Comparison of ENCODE assay signal across 35 cellular contexts in genomic region chr12:116646901-116647300, GRCh38.
DNase-seq lines count a peak whose midpoint lies in the region; ATAC-seq, FAIRE-seq and TF ChIP-seq lines count a peak whose summit lies in the region.
"Had no signal": no experiment of that assay in that cellular context is flagged by ENCODE, and none has a peak within 500 bp of the region (broad histone marks: within the 10 kb centered on the region; RNA-seq: fewer than 3 reads in every experiment).

No MANE protein-coding gene starts in this region.

- POLR2A ChIA-PET in HepG2 (lab: Yijun Ruan, JAX) (no interaction called here), WTC11 (lab: Charles Lee) (no interaction called here), H1 (lab: Charles Lee; ENCODE audit: partially characterized antibody) (no interaction called here)

- TF ChIP-seq CTCF in HepG2 (CRISPR knock-in tag; IDR thresholded peaks at IDR 0.05) (no peak), right lobe of liver (IDR thresholded peaks at IDR 0.05) (no peak), WTC11 (IDR thresholded peaks at IDR 0.05) (no peak), H1 (IDR thresholded peaks at IDR 0.05; ENCODE audit: control extremely low read depth in 1 of 3, insufficient read depth in 1 of 3, low read depth in 1 of 3, low read length in 3 of 3) (no peak)

- no peak overlapping the region for H4K5ac ChIP-seq in H1 (ENCODE audit: insufficient read length, low read depth, low read length)

- no peak overlapping the region for H3K56ac ChIP-seq in H1 (replicated peaks; ENCODE audit: insufficient read length, low read depth, low read length)

- no TSS peak for BruUV-seq in HepG2 (replicated peaks; lab: Mats Ljungman, UMichigan)

- H3K79me1 ChIP-seq in H1 (ENCODE audit: low read depth, low read length): no peaks in the 10 kb centered on the region

- no peaks in the 10 kb centered on the region for H3K27me3 Mint-ChIP-seq in WTC11 (ENCODE audit: low read depth)

- no peak overlapping the region for H3K4me3 Mint-ChIP-seq in WTC11
- H3K4me3 Mint-ChIP-seq: B cell; CD14-positive monocyte; CD4-positive, alpha-beta memory T cell; CD4-positive, alpha-beta T cell; CD4-positive, CD25-positive, alpha-beta regulatory T cell; CD8-positive, alpha-beta memory T cell; CD8-positive, alpha-beta T cell had no signal

- 0 out of 2 replicates have a peak overlapping the region, but pooled peaks have one; percentile 65 for H2AK5ac ChIP-seq in H1 (ENCODE audit: low read depth, low read length)

- peaks cover 7% of the 10 kb centered on the region for H3K36me3 Mint-ChIP-seq in WTC11
- peaks cover 0 to 5% of the 10 kb centered on the region in 2 donors for H3K36me3 Mint-ChIP-seq in activated naive CD4-positive, alpha-beta T cell treated with anti-CD3 and anti-CD28 coated beads, Interleukin-2, amount 50 U/mL, for 72 hours
- H3K36me3 Mint-ChIP-seq: CD4-positive, CD25-positive, alpha-beta regulatory T cell; CD8-positive, alpha-beta T cell had no signal

- no peak overlapping the region for H3K23ac ChIP-seq in H1 (ENCODE audit: insufficient read length)

- no peak overlapping the region for H3K27ac ChIP-seq in HepG2 (ENCODE audit: extremely low read length, insufficient read depth, low read length)
- H3K27ac ChIP-seq in right lobe of liver: no peak overlapping the region
- no peak overlapping the region for H3K27ac ChIP-seq in H1 (ENCODE audit: low read depth, low read length)
- H3K27ac ChIP-seq: 22Rv1; A549; BLaER1; BLaER1 treated with 17β-estradiol and CSF1 and Interleukin-3, amounts not matched to agents 10 nM and 100 nM; C4-2B had no signal

- H3K4me2 ChIP-seq in HepG2 (ENCODE audit: low read depth, low read length): no peak overlapping the region
- no peak overlapping the region; a peak in 1 of 4 replicates for H3K4me2 ChIP-seq in H1 (ENCODE audit: insufficient read depth in 1 of 2, low read depth in 2 of 2, low read length in 2 of 2)
- H3K4me2 ChIP-seq: A549 had no signal

- no peak overlapping the region for H3K27ac Mint-ChIP-seq in WTC11
- no peak overlapping the region for H3K27ac Mint-ChIP-seq in activated naive CD4-positive, alpha-beta T cell treated with anti-CD3 and anti-CD28 coated beads, Interleukin-2, amount 50 U/mL, for 72 hours
- H3K27ac Mint-ChIP-seq: B cell; CD4-positive, alpha-beta memory T cell; CD4-positive, alpha-beta T cell; CD4-positive, CD25-positive, alpha-beta regulatory T cell; CD8-positive, alpha-beta memory T cell; CD8-positive, alpha-beta T cell had no signal

- H3K4me3 ChIP-seq in HepG2 (replicated peaks in 1 of 3; ENCODE audit: insufficient read depth in 1 of 3, low read depth in 2 of 3, low read length in 3 of 3) (no peak overlapping the region), right lobe of liver (no peak overlapping the region), H1 (ENCODE audit: extremely low read depth in 1 of 4, insufficient read depth in 2 of 4, low read depth in 3 of 4, low read length in 4 of 4) (no peak overlapping the region)
- H3K4me3 ChIP-seq: A549; BLaER1; BLaER1 treated with 17β-estradiol and CSF1 and Interleukin-3, amounts not matched to agents 10 nM and 100 nM had no signal

- peaks cover 19% of the 10 kb centered on the region for H3K9me3 Mint-ChIP-seq in WTC11
- peaks cover 6 to 13% of the 10 kb centered on the region in 2 donors for H3K9me3 Mint-ChIP-seq in activated naive CD4-positive, alpha-beta T cell treated with anti-CD3 and anti-CD28 coated beads, Interleukin-2, amount 50 U/mL, for 72 hours

- H2AFZ ChIP-seq in HepG2 (ENCODE audit: low read length) (no peak overlapping the region), H1 (ENCODE audit: low read length) (no peak overlapping the region)

- H3K14ac ChIP-seq in H1 (ENCODE audit: insufficient read length): no peak overlapping the region

- TF ChIP-seq RAD21 in HepG2 (CRISPR knock-in tag; IDR thresholded peaks at IDR 0.05) (no peak), H1 (IDR thresholded peaks at IDR 0.05 in 1 of 2, conservative IDR thresholded peaks at IDR 0.05 in 1 of 2; ENCODE audit: low read depth in 2 of 2, low read length in 2 of 2) (no peak)

- FAIRE-seq in HepG2 (lab: Jason Lieb, UNC) (no peak), H1 (lab: Jason Lieb, UNC) (no peak)
- FAIRE-seq: A204.1, A549, D721Med had no signal

- intact Hi-C loops in HepG2 (cut with micrococcal nuclease; ENCODE audit: unreplicated experiment): no loop called here
- intact Hi-C loops in right lobe of liver (cut with DNase I): no loop called here

- H3K9me3 ChIP-seq in HepG2 (ENCODE audit: low read length): no peaks in the 10 kb centered on the region
- no peaks in the 10 kb centered on the region for H3K9me3 ChIP-seq in right lobe of liver
- peaks cover 0 to 2% of the 10 kb centered on the region in 2 experiments; a peak in 1 of 4 replicates for H3K9me3 ChIP-seq in H1 (ENCODE audit: insufficient read depth in 2 of 2, low read depth in 1 of 2, low read length in 1 of 2)
- H3K9me3 ChIP-seq: BE2C, Caco-2 had no signal

- no peak overlapping the region for H2BK20ac ChIP-seq in H1 (ENCODE audit: low read length)

- no peak overlapping the region for H2BK12ac ChIP-seq in H1 (ENCODE audit: low read depth, low read length)

- in situ Hi-C loops in HepG2 (cut with HindIII; ENCODE audit: extremely low pct_ligation_motif_present, low pct_unique_long_range_greater_than_20kb): no loop called here

- TF ChIP-seq POLR2A in HepG2 (IDR thresholded peaks at IDR 0.05; ENCODE audit: insufficient read depth in 1 of 2, low read depth in 2 of 2, low read length in 2 of 2) (no peak), right lobe of liver (IDR thresholded peaks at IDR 0.05) (no peak), H1 (IDR thresholded peaks at IDR 0.05; ENCODE audit: control extremely low read depth in 1 of 2, low read depth in 2 of 2, low read length in 2 of 2) (no peak)

- no peak overlapping the region for H2BK15ac ChIP-seq in H1 (ENCODE audit: low read length)

- no peak for ATAC-seq in HepG2
- no peak for ATAC-seq in right lobe of liver
- ATAC-seq in WTC11: no peak
- ATAC-seq in GM18511 (IDR thresholded peaks at IDR 0.05; ENCODE audit: unreplicated experiment): no peak
- no peak for ATAC-seq in activated naive CD4-positive, alpha-beta T cell treated with anti-CD3 and anti-CD28 coated beads, Interleukin-2, amount 50 U/mL, for 72 hours
- ATAC-seq: CD8-positive, alpha-beta T cell had no signal

- H3K36me3 ChIP-seq in HepG2 (replicated peaks in 1 of 2; ENCODE audit: control insufficient read depth in 1 of 2, insufficient read depth in 2 of 2, low read length in 2 of 2) (no peaks in the 10 kb centered on the region), right lobe of liver (no peaks in the 10 kb centered on the region), H1 (ENCODE audit: control insufficient read depth in 2 of 4, insufficient read depth in 4 of 4, low read length in 3 of 4) (no peaks in the 10 kb centered on the region)
- H3K36me3 ChIP-seq: BE2C had no signal

- no peak overlapping the region for H3K18ac ChIP-seq in H1 (ENCODE audit: extremely low read depth, low read length)

- DNase-seq in HepG2 (ENCODE audit: low spot score) (no peak), right lobe of liver (no peak), WTC11 (ENCODE audit: low spot score) (no peak), H1 (ENCODE audit: low read depth in 1 of 2, low spot score in 2 of 2) (no peak)
- no peak for DNase-seq in activated naive CD4-positive, alpha-beta T cell treated with anti-CD3 and anti-CD28 coated beads, Interleukin-2, amount 50 U/mL, for 72 hours (ENCODE audit: low spot score in 2 of 2)
- DNase-seq: 8988T; ACHN; AML-193; BE2C; C1 segment of cervical spinal cord; Caco-2; Calu3; CD4-positive, alpha-beta memory T cell; CD4-positive, alpha-beta T cell; CD4-positive, CD25-positive, alpha-beta regulatory T cell; CD8-positive, alpha-beta memory T cell; CD8-positive, alpha-beta T cell; COR-L47; DMS 273 treated with DMSO at 0.1 percent for 48 hours; DMS153; DMS53; DMS79; DMS79 treated with DMSO at 0.1 percent for 48 hours; DND-41; EL had no signal

- no peaks in the 10 kb centered on the region for H3K23me2 ChIP-seq in H1 (ENCODE audit: low read depth, low read length)

- no peak overlapping the region for H2BK5ac ChIP-seq in H1 (ENCODE audit: low read depth, low read length)

- H4K8ac ChIP-seq in H1 (ENCODE audit: extremely low read depth, insufficient read depth, low read length): no peak overlapping the region

- H3K4ac ChIP-seq in H1 (replicated peaks; ENCODE audit: insufficient read length, low read depth, low read length): no peak overlapping the region

- peaks cover 1 to 42% of the 10 kb centered on the region in 2 experiments; a peak in 4 of 5 replicates for H3K27me3 ChIP-seq in HepG2 (ENCODE audit: control insufficient read depth in 1 of 2, insufficient read depth in 2 of 2, low read length in 2 of 2)
- H3K27me3 ChIP-seq in right lobe of liver: no peaks in the 10 kb centered on the region
- no peaks in the 10 kb centered on the region for H3K27me3 ChIP-seq in H1 (replicated peaks in 1 of 4; ENCODE audit: control insufficient read depth in 3 of 4, extremely low read depth in 1 of 4, insufficient read depth in 3 of 4, low read length in 3 of 4)
- H3K27me3 ChIP-seq: BLaER1; BLaER1 treated with 17β-estradiol and CSF1 and Interleukin-3, amounts not matched to agents 10 nM and 100 nM had no signal

- H4K91ac ChIP-seq in H1 (replicated peaks; ENCODE audit: insufficient read length, low read length): no peak overlapping the region

- H4K20me1 ChIP-seq in HepG2 (ENCODE audit: insufficient read depth, low read length) (no peaks in the 10 kb centered on the region), H1 (replicated peaks in 1 of 2; ENCODE audit: control insufficient read depth in 1 of 2, insufficient read depth in 2 of 2, low read length in 2 of 2) (no peaks in the 10 kb centered on the region)
- H4K20me1 ChIP-seq: BLaER1; BLaER1 treated with 17β-estradiol and CSF1 and Interleukin-3, amounts not matched to agents 10 nM and 100 nM had no signal

- H2BK120ac ChIP-seq in H1 (replicated peaks; ENCODE audit: low read depth, low read length): no peak overlapping the region

- H3K9ac ChIP-seq in HepG2 (ENCODE audit: insufficient read depth, low read depth, low read length): no peak overlapping the region
- no peak overlapping the region for H3K9ac ChIP-seq in H1 (replicated peaks in 1 of 4; ENCODE audit: extremely low read depth in 1 of 4, low read depth in 3 of 4, low read length in 3 of 4)
- H3K9ac ChIP-seq: BLaER1; BLaER1 treated with 17β-estradiol and CSF1 and Interleukin-3, amounts not matched to agents 10 nM and 100 nM had no signal

- CTCF ChIA-PET in HepG2 (lab: Yijun Ruan, JAX; ENCODE audit: low intra/inter-chr PET ratio, low total read pairs): no interaction called here
- CTCF ChIA-PET in WTC11 (lab: Charles Lee): no interaction called here
- CTCF ChIA-PET in H1 (lab: Charles Lee; ENCODE audit: partially characterized antibody): no interaction called here

- H3K4me1 Mint-ChIP-seq in WTC11: peaks cover 44% of the 10 kb centered on the region
- H3K4me1 Mint-ChIP-seq: B cell; CD8-positive, alpha-beta memory T cell had no signal

- H3K4me1 ChIP-seq in HepG2 (ENCODE audit: insufficient read depth, low read length) (peaks cover 9% of the 10 kb centered on the region), right lobe of liver (peaks cover 0 to under 1% (median 0%) of the 10 kb centered on the region in 4 donors), H1 (replicated peaks in 1 of 4; ENCODE audit: control insufficient read depth in 3 of 4, insufficient read depth in 4 of 4, low read length in 3 of 4) (peaks cover 0 to 8% (median 6%) of the 10 kb centered on the region in 4 experiments; a peak in 3 of 7 replicates)
- H3K4me1 ChIP-seq: A549, Caco-2 had no signal

- TF ChIP-seq EP300 in HepG2 (IDR thresholded peaks at IDR 0.05; ENCODE audit: low read depth in 2 of 2, low read length in 2 of 2) (no peak), HepG2 (CRISPR knock-in tag; IDR thresholded peaks at IDR 0.05; ENCODE audit: borderline replicate concordance) (no peak), H1 (IDR thresholded peaks at IDR 0.05; ENCODE audit: borderline replicate concordance in 1 of 2, low read depth in 2 of 2, low read length in 2 of 2) (no peak)

- H3K79me2 ChIP-seq in HepG2 (ENCODE audit: insufficient read depth, low read length) (no peaks in the 10 kb centered on the region), H1 (ENCODE audit: control insufficient read depth in 1 of 2, insufficient read depth in 2 of 2, low read length in 2 of 2) (no peaks in the 10 kb centered on the region)

Comparison
In these comparisons a context has a peak if more than half of its experiments do, and no peak if none do; other contexts are left out.
1. Of the 50 proteins assayed by ChIP-seq in both HepG2 and WTC11: peak only in HepG2: none; only in WTC11: ZNF512; in both: none; in neither: 49.